Comparison of ENCODE assay signal across 29 cellular contexts in the genomic region with DNA sequence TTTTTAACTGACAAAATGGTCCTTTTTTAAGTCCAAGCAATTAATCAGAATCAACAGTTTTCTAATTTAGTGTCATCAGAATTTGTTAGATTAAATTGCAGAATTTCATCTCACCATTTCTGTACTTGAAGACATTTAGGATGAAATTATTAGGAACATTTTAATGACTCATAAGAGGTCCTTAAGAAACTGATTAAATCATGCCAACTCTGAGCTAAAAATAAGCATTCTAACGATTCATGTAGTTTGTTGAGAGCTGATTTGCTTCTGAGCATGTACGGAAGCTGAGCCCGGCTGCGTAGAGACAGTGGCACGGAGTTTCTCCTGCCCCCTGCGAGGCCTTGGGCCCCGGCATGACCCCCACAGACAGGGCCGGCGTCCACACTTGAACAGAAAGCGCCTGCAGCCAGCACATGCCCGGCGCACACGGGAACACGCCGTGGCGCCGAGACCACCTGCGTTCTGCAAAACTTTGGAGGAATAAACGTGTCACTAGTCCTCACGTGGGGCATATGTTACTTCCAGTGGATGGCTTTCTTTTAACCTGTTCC.
DNase-seq lines count a peak whose midpoint lies in the region; ATAC-seq, FAIRE-seq and TF ChIP-seq lines count a peak whose summit lies in the region.
"Had no signal": no experiment of that assay in that cellular context is flagged by ENCODE, and none has a peak within 500 bp of the region (broad histone marks: within the 10 kb centered on the region; RNA-seq: fewer than 3 reads in every experiment).

No MANE protein-coding gene starts in this region.

- peaks cover 35% of the 10 kb centered on the region for H3K36me3 Mint-ChIP-seq in activated naive CD4-positive, alpha-beta T cell treated with anti-CD3 and anti-CD28 coated beads, Interleukin-2, amount 10 ng/mL, durations not matched to agents 7 days and 5 days
- H3K36me3 Mint-ChIP-seq in activated naive CD4-positive, alpha-beta T cell treated with anti-CD3 and anti-CD28 coated beads for 36 hours (ENCODE audit: low read depth): peaks cover 18% of the 10 kb centered on the region

- no peaks in the 10 kb centered on the region for H3K79me2 ChIP-seq in fibroblast of lung (ENCODE audit: control insufficient read depth, insufficient read depth, low read length)

- intact Hi-C loops in activated naive CD4-positive, alpha-beta T cell treated with anti-CD3 and anti-CD28 coated beads for 36 hours (cut with micrococcal nuclease): no loop called here
- intact Hi-C loops in kidney (cut with DNase I) (loop anchor here (10.0 kb wide), 1 partner anchor 245 kb away; no protein-coding TSS in a partner anchor), aorta (cut with DNase I) (loop anchor here in 1 of 2 donors (10.0 kb wide), 1 partner anchor 245 kb away; no protein-coding TSS in a partner anchor)

- H2AFZ ChIP-seq in fibroblast of lung (ENCODE audit: low read length): no peak overlapping the region
- H2AFZ ChIP-seq: GM23338, PC-9 had no signal

- H3K4me3 Mint-ChIP-seq in activated naive CD4-positive, alpha-beta T cell treated with anti-CD3 and anti-CD28 coated beads, Interleukin-2, amount 10 ng/mL, durations not matched to agents 7 days and 5 days: no peak overlapping the region
- no peak overlapping the region for H3K4me3 Mint-ChIP-seq in activated naive CD4-positive, alpha-beta T cell treated with anti-CD3 and anti-CD28 coated beads for 36 hours
- H3K4me3 Mint-ChIP-seq: activated CD8-positive, alpha-beta T cell treated with anti-CD3 and anti-CD28 coated beads, Interleukin-2, amount 10 ng/mL, durations not matched to agents 7 days and 5 days; B cell; GM23338; neural crest cell; T-helper 1 cell treated with Interleukin-12 subunit alpha and Interleukin-12 subunit beta and Interleukin-4 antibody, amounts not matched to agents 30 μg/mL and 1 μg/mL, for 36 hours; type B pancreatic cell had no signal

- H3K4me1 ChIP-seq in fibroblast of lung (ENCODE audit: control insufficient read depth, extremely low read depth, insufficient read depth, low read length) (no peaks in the 10 kb centered on the region), kidney (ENCODE audit: control insufficient read depth in 1 of 2, insufficient read depth in 1 of 2, low read depth in 1 of 2, low read length in 2 of 2) (peaks cover 0 to 9% of the 10 kb centered on the region in 2 donors), aorta (ENCODE audit: control insufficient read depth in 1 of 2, insufficient read depth in 2 of 2, low read length in 2 of 2) (no peaks in the 10 kb centered on the region)
- H3K4me1 ChIP-seq: SJSA1 had no signal

- H3K27me3 Mint-ChIP-seq in activated naive CD4-positive, alpha-beta T cell treated with anti-CD3 and anti-CD28 coated beads, Interleukin-2, amount 10 ng/mL, durations not matched to agents 7 days and 5 days: no peaks in the 10 kb centered on the region
- no peaks in the 10 kb centered on the region for H3K27me3 Mint-ChIP-seq in activated naive CD4-positive, alpha-beta T cell treated with anti-CD3 and anti-CD28 coated beads for 36 hours (ENCODE audit: low read depth)
- H3K27me3 Mint-ChIP-seq: B cell, type B pancreatic cell had no signal

- H3K4me3 ChIP-seq in fibroblast of lung (replicated peaks in 1 of 4; ENCODE audit: control extremely low read depth in 1 of 4, insufficient read depth in 1 of 4, low read depth in 3 of 4, low read length in 4 of 4) (no peak overlapping the region), kidney (ENCODE audit: low read length in 2 of 2) (no peak overlapping the region), aorta (ENCODE audit: low read length in 2 of 2) (no peak overlapping the region)
- H3K4me3 ChIP-seq: GM23338, PC-9, SJSA1 had no signal

- peak; percentile 11 for DNase-seq in activated naive CD4-positive, alpha-beta T cell treated with anti-CD3 and anti-CD28 coated beads, Interleukin-2, amount 10 ng/mL, durations not matched to agents 7 days and 5 days
- DNase-seq in activated naive CD4-positive, alpha-beta T cell treated with anti-CD3 and anti-CD28 coated beads for 36 hours: no peak
- DNase-seq in fibroblast of lung (ENCODE audit: low read depth in 2 of 2) (peak; percentile 12 to 27), kidney (peak; percentile 61), aorta (peak; percentile 26 to 59), superior temporal gyrus (ENCODE audit: extremely low spot score) (no peak)
- no peak for DNase-seq in activated T-cell treated with anti-CD3 and anti-CD28 coated beads, Interleukin-2, amount 50 U/mL, for 1 hour
- DNase-seq: 8988T; activated CD8-positive, alpha-beta T cell treated with anti-CD3 and anti-CD28 coated beads, Interleukin-2, amount 10 ng/mL, durations not matched to agents 7 days and 5 days; activated naive CD4-positive, alpha-beta T cell treated with Interleukin-2 at 50 U/mL for 16 hours; central memory CD4-positive, alpha-beta T cell; dermis blood vessel endothelial cell; NCI-H1436; NCI-H2171; NCI-H510A treated with DMSO at 0.1 percent for 48 hours; NK-92 treated with Interleukin-12 subunit alpha and Interleukin-12 subunit beta, amount 100 ng/mL, for 24 hours; PC-9 had no signal

- H3K9ac ChIP-seq in fibroblast of lung (ENCODE audit: insufficient read depth, low read length) (no peak overlapping the region), kidney (ENCODE audit: low read length in 2 of 2) (no peak overlapping the region)
- H3K9ac ChIP-seq: KMS-11 had no signal

- H3K9me3 Mint-ChIP-seq in activated naive CD4-positive, alpha-beta T cell treated with anti-CD3 and anti-CD28 coated beads, Interleukin-2, amount 10 ng/mL, durations not matched to agents 7 days and 5 days: peaks cover 6% of the 10 kb centered on the region
- no peaks in the 10 kb centered on the region for H3K9me3 Mint-ChIP-seq in activated naive CD4-positive, alpha-beta T cell treated with anti-CD3 and anti-CD28 coated beads for 36 hours
- H3K9me3 Mint-ChIP-seq: GM23338; neural crest cell; T-helper 1 cell treated with Interleukin-12 subunit alpha and Interleukin-12 subunit beta and Interleukin-4 antibody, amounts not matched to agents 30 μg/mL and 1 μg/mL, for 36 hours; type B pancreatic cell had no signal

- CTCF ChIA-PET in activated naive CD4-positive, alpha-beta T cell treated with anti-CD3 and anti-CD28 coated beads, Interleukin-2, amount 10 ng/mL, durations not matched to agents 7 days and 5 days (lab: Charles Lee): no interaction called here
- CTCF ChIA-PET in activated naive CD4-positive, alpha-beta T cell treated with anti-CD3 and anti-CD28 coated beads for 36 hours (lab: Charles Lee): no interaction called here

- H3K27ac Mint-ChIP-seq in activated naive CD4-positive, alpha-beta T cell treated with anti-CD3 and anti-CD28 coated beads, Interleukin-2, amount 10 ng/mL, durations not matched to agents 7 days and 5 days: no peak overlapping the region
- H3K27ac Mint-ChIP-seq in activated naive CD4-positive, alpha-beta T cell treated with anti-CD3 and anti-CD28 coated beads for 36 hours: no peak overlapping the region
- H3K27ac Mint-ChIP-seq: activated CD8-positive, alpha-beta T cell treated with anti-CD3 and anti-CD28 coated beads, Interleukin-2, amount 10 ng/mL, durations not matched to agents 7 days and 5 days; B cell; GM23338; T-helper 1 cell treated with Interleukin-12 subunit alpha and Interleukin-12 subunit beta and Interleukin-4 antibody, amounts not matched to agents 30 μg/mL and 1 μg/mL, for 36 hours; type B pancreatic cell had no signal

- H3K27me3 ChIP-seq in fibroblast of lung (ENCODE audit: control insufficient read depth, insufficient read depth, low read length) (no peaks in the 10 kb centered on the region), aorta (ENCODE audit: control insufficient read depth in 1 of 2, insufficient read depth in 2 of 2, low read length in 1 of 2) (no peaks in the 10 kb centered on the region)
- H3K27me3 ChIP-seq: SJSA1 had no signal

- TF ChIP-seq CTCF in fibroblast of lung (conservative IDR thresholded peaks at IDR 0.05 in 1 of 2, IDR thresholded peaks at IDR 0.05 in 1 of 2; ENCODE audit: low read depth in 1 of 2, low read length in 2 of 2) (no peak), kidney (IDR thresholded peaks at IDR 0.05; ENCODE audit: borderline replicate concordance, extremely low read depth, insufficient read depth) (no peak)

- no peak for ATAC-seq in aorta (ENCODE audit: low FRiP score)
- no peak for ATAC-seq in esophagus mucosa
- ATAC-seq: activated CD8-positive, alpha-beta T cell treated with anti-CD3 and anti-CD28 coated beads, Interleukin-2, amount 10 ng/mL, durations not matched to agents 7 days and 5 days; GM23338 had no signal

- peaks cover 3% of the 10 kb centered on the region for H3K36me3 ChIP-seq in fibroblast of lung (ENCODE audit: control insufficient read depth, insufficient read depth, low read length)
- H3K36me3 ChIP-seq in kidney (ENCODE audit: control insufficient read depth in 1 of 2, insufficient read depth in 2 of 2, low read length in 2 of 2): peaks cover 7 to 20% of the 10 kb centered on the region in 2 donors
- H3K36me3 ChIP-seq in aorta (ENCODE audit: control insufficient read depth in 1 of 2, insufficient read depth in 2 of 2, low read length in 1 of 2): no peaks in the 10 kb centered on the region
- H3K36me3 ChIP-seq: SJSA1 had no signal

- H3K9me3 ChIP-seq in fibroblast of lung (ENCODE audit: control insufficient read depth, insufficient read depth, low read depth, low read length): no peaks in the 10 kb centered on the region
- H3K9me3 ChIP-seq in kidney (ENCODE audit: control insufficient read depth in 1 of 2, low read length in 2 of 2): no peaks in the 10 kb centered on the region
- H3K9me3 ChIP-seq in aorta (ENCODE audit: control insufficient read depth, low read length): no peaks in the 10 kb centered on the region
- H3K9me3 ChIP-seq: SJSA1 had no signal

- 54 to 59% methylated on average over 20 of the region's 20 CpGs for WGBS in aorta, 2 donors

- no peak overlapping the region for H3K27ac ChIP-seq in fibroblast of lung (ENCODE audit: insufficient read depth, low read length)
- no peak overlapping the region for H3K27ac ChIP-seq in kidney (ENCODE audit: low read depth in 2 of 2, low read length in 2 of 2)
- no peak overlapping the region for H3K27ac ChIP-seq in aorta (ENCODE audit: low read depth in 1 of 2, low read length in 2 of 2)
- H3K27ac ChIP-seq: KMS-11, PC-9, SJSA1 had no signal

- H4K20me1 ChIP-seq in fibroblast of lung (ENCODE audit: control insufficient read depth, extremely low read depth, insufficient read depth, low read length): no peaks in the 10 kb centered on the region

- no peak overlapping the region for H3K4me2 ChIP-seq in fibroblast of lung (ENCODE audit: extremely low read depth, insufficient read depth, low read length)
- H3K4me2 ChIP-seq: GM23338, KMS-11, PC-9 had no signal

- H3K4me1 Mint-ChIP-seq in activated naive CD4-positive, alpha-beta T cell treated with anti-CD3 and anti-CD28 coated beads, Interleukin-2, amount 10 ng/mL, durations not matched to agents 7 days and 5 days: peaks cover 6% of the 10 kb centered on the region
- H3K4me1 Mint-ChIP-seq in activated naive CD4-positive, alpha-beta T cell treated with anti-CD3 and anti-CD28 coated beads for 36 hours (ENCODE audit: low read depth): no peaks in the 10 kb centered on the region
- H3K4me1 Mint-ChIP-seq: GM23338, neural crest cell had no signal

- no peak for FAIRE-seq in kidney (lab: Jason Lieb, UNC)
- FAIRE-seq: endothelial cell of umbilical vein, frontal cortex, G401.6, islet of Langerhans had no signal

Comparison
In these comparisons a context has a peak if more than half of its experiments do, and no peak if none do; other contexts are left out.
1. DNase-seq: peak in activated naive CD4-positive, alpha-beta T cell treated with anti-CD3 and anti-CD28 coated beads, Interleukin-2, amount 10 ng/mL, durations not matched to agents 7 days and 5 days (single experiment), fibroblast of lung (2 of 2), kidney (single experiment) and aorta (2 of 2); none in activated naive CD4-positive, alpha-beta T cell treated with anti-CD3 and anti-CD28 coated beads for 36 hours (single experiment), activated T-cell treated with anti-CD3 and anti-CD28 coated beads, Interleukin-2, amount 50 U/mL, for 1 hour (single experiment) and superior temporal gyrus (single experiment).